15 cellular contexts compared by ENCODE assay signal in the genomic region with DNA sequence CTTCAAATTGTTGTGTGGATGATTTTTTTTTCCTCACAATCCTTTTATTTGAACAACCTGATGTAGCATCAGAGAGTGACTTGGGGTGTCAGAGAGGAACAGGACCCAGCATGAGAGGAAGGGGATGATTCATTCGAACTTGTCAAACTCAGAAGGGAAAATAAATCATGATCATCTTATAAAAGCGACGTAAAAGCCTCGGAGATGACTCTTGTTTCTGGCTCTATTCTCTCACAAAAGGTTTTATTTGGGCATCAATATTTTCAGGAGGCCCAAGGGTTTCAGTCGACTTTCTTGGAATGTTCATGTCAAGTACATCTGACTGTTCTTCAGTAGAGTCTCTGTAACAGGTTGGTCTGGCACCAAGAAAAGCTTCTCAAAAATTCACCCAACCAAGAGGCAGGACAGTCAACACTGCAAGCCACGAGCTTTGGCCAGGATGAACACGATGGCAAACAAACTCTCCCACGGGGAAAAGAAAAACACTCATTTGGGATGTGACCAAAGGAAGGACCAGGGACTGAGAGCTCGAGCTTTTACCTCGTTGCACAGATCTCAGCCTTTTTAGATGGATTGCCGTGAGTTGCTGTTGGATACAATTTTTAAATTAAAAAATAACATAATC. TPM values are rescaled to one million over a fixed set of nuclear protein-coding genes. Genes with fewer than 3 reads are reported as not detected.
A peak's percentile ranks its signal among the peaks of the same experiment; 100 is the strongest.
DNase-seq lines count a peak whose midpoint lies in the region; ATAC-seq and TF ChIP-seq lines count a peak whose summit lies in the region.
"Had no signal": no experiment of that assay in that cellular context is flagged by ENCODE, and none has a peak within 500 bp of the region (broad histone marks: within the 10 kb centered on the region; RNA-seq: fewer than 3 reads in every experiment).

No MANE protein-coding gene starts in this region.

- POLR2A ChIA-PET in MCF 10A (lab: Yijun Ruan, JAX): interaction anchor here (0.7 to 2.8 kb wide), 5 partner anchors 10 to 193 kb away, joined by 3 to 22 read pairs (median 5); partner anchors contain the start of gene ANKH

- no TSS peak for BruUV-seq in MCF 10A (replicated peaks; lab: Mats Ljungman, UMichigan)

- H3K9me3 Mint-ChIP-seq in MCF 10A (ENCODE audit: unreplicated experiment): no peaks in the 10 kb centered on the region
- no peaks in the 10 kb centered on the region for H3K9me3 Mint-ChIP-seq in activated T-helper 1 cell treated with anti-CD3 and anti-CD28 coated beads, Interleukin-12 subunit alpha, Interleukin-12 subunit beta, Interleukin-2, Interleukin-4 antibody, amounts not matched to agents 30 ng/mL and 10 ng/mL and 1 ng/mL, durations not matched to agents 14 hours and 24 hours and 36 hours

- H3K36me3 ChIP-seq in breast epithelium: no peaks in the 10 kb centered on the region

- intact Hi-C loops in MCF 10A (cut with micrococcal nuclease): loop anchor here (2.0 kb wide), 1 partner anchor 52 kb away; no protein-coding TSS in a partner anchor
- intact Hi-C loops in breast epithelium (cut with DNase I; ENCODE audit: low total_unique reads): no loop called here
- intact Hi-C loops in activated T-helper 1 cell treated with anti-CD3 and anti-CD28 coated beads, Interleukin-12 subunit alpha, Interleukin-12 subunit beta, Interleukin-2, Interleukin-4 antibody, amounts not matched to agents 30 ng/mL and 10 ng/mL and 1 ng/mL, durations not matched to agents 14 hours and 24 hours and 36 hours (cut with micrococcal nuclease): loop anchor here (10.0 kb wide), 2 partner anchors 1648 to 1808 kb away; partner anchors contain the start of gene ZNF622

- CTCF ChIA-PET in MCF 10A (lab: Yijun Ruan, JAX): interaction anchor here (0.5 to 1.0 kb wide), 6 partner anchors 54 to 398 kb away, joined by 3 to 4 read pairs (median 3); no protein-coding TSS in a partner anchor

- H3K27me3 ChIP-seq in breast epithelium: no peaks in the 10 kb centered on the region

- H3K4me3 ChIP-seq in breast epithelium: no peak overlapping the region
- no peak overlapping the region for H3K4me3 ChIP-seq in fibroblast of mammary gland (ENCODE audit: control insufficient read depth, low read depth, low read length)
- H3K4me3 ChIP-seq: coronary artery had no signal

- H3K4me3 Mint-ChIP-seq in MCF 10A (ENCODE audit: unreplicated experiment) (peak overlapping the region; percentile 34), T-helper 17 cell (no peak overlapping the region)
- no peak overlapping the region for H3K4me3 Mint-ChIP-seq in activated T-helper 1 cell treated with anti-CD3 and anti-CD28 coated beads, Interleukin-12 subunit alpha, Interleukin-12 subunit beta, Interleukin-2, Interleukin-4 antibody, amounts not matched to agents 30 ng/mL and 10 ng/mL and 1 ng/mL, durations not matched to agents 14 hours and 24 hours and 36 hours

- ATAC-seq in T-helper 17 cell (no peak), HG02759 (IDR thresholded peaks at IDR 0.05; ENCODE audit: unreplicated experiment) (no peak), HG02885 (IDR thresholded peaks at IDR 0.05; ENCODE audit: poor library complexity, unreplicated experiment) (no peak)

- H3K36me3 Mint-ChIP-seq in MCF 10A (ENCODE audit: insufficient read depth, unreplicated experiment) (no peaks in the 10 kb centered on the region), T-helper 17 cell (ENCODE audit: low read depth) (peaks cover 3% of the 10 kb centered on the region)
- peaks cover 8% of the 10 kb centered on the region for H3K36me3 Mint-ChIP-seq in activated T-helper 1 cell treated with anti-CD3 and anti-CD28 coated beads, Interleukin-12 subunit alpha, Interleukin-12 subunit beta, Interleukin-2, Interleukin-4 antibody, amounts not matched to agents 30 ng/mL and 10 ng/mL and 1 ng/mL, durations not matched to agents 14 hours and 24 hours and 36 hours (ENCODE audit: low read depth)

- TF ChIP-seq CTCF in MCF 10A (IDR thresholded peaks at IDR 0.05; ENCODE audit: unreplicated experiment): no peak
- TF ChIP-seq CTCF in breast epithelium (IDR thresholded peaks at IDR 0.05): no peak
- TF ChIP-seq CTCF in fibroblast of mammary gland (conservative IDR thresholded peaks at IDR 0.05; ENCODE audit: control insufficient read depth, insufficient read depth, low read depth, low read length): no peak

- no peaks in the 10 kb centered on the region for H3K9me3 ChIP-seq in breast epithelium
- H3K9me3 ChIP-seq in T-helper 17 cell (ENCODE audit: control insufficient read depth, low read length, poor library complexity, severe bottlenecking): no peaks in the 10 kb centered on the region

- TF ChIP-seq POLR2A in breast epithelium (IDR thresholded peaks at IDR 0.05): no peak

- H3K4me1 ChIP-seq in breast epithelium: no peaks in the 10 kb centered on the region

- H3K27me3 Mint-ChIP-seq in MCF 10A (ENCODE audit: insufficient read depth, unreplicated experiment) (no peaks in the 10 kb centered on the region), T-helper 17 cell (no peaks in the 10 kb centered on the region)
- H3K27me3 Mint-ChIP-seq in activated T-helper 1 cell treated with anti-CD3 and anti-CD28 coated beads, Interleukin-12 subunit alpha, Interleukin-12 subunit beta, Interleukin-2, Interleukin-4 antibody, amounts not matched to agents 30 ng/mL and 10 ng/mL and 1 ng/mL, durations not matched to agents 14 hours and 24 hours and 36 hours (ENCODE audit: insufficient read depth): no peaks in the 10 kb centered on the region

- no peak overlapping the region for H3K27ac ChIP-seq in breast epithelium
- H3K27ac ChIP-seq in substantia nigra (ENCODE audit: low read depth, low read length, poor library complexity, severe bottlenecking): peak overlapping the region; percentile 23
- H3K27ac ChIP-seq: HL-60, parathyroid adenoma, VCaP had no signal

- H3K27ac Mint-ChIP-seq in MCF 10A (ENCODE audit: low read depth, unreplicated experiment) (peak overlapping the region; percentile 80), T-helper 17 cell (peak overlapping the region; percentile 41)
- H3K27ac Mint-ChIP-seq in activated T-helper 1 cell treated with anti-CD3 and anti-CD28 coated beads, Interleukin-12 subunit alpha, Interleukin-12 subunit beta, Interleukin-2, Interleukin-4 antibody, amounts not matched to agents 30 ng/mL and 10 ng/mL and 1 ng/mL, durations not matched to agents 14 hours and 24 hours and 36 hours: no peak overlapping the region

- H3K4me1 Mint-ChIP-seq in MCF 10A (ENCODE audit: insufficient read depth, unreplicated experiment) (peaks cover 26% of the 10 kb centered on the region), T-helper 17 cell (peaks cover 39% of the 10 kb centered on the region)
- H3K4me1 Mint-ChIP-seq in activated T-helper 1 cell treated with anti-CD3 and anti-CD28 coated beads, Interleukin-12 subunit alpha, Interleukin-12 subunit beta, Interleukin-2, Interleukin-4 antibody, amounts not matched to agents 30 ng/mL and 10 ng/mL and 1 ng/mL, durations not matched to agents 14 hours and 24 hours and 36 hours (ENCODE audit: low read depth): peaks cover 42% of the 10 kb centered on the region

- DNase-seq in MCF 10A (ENCODE audit: unreplicated experiment): peak; percentile 57
- no peak for DNase-seq in breast epithelium (ENCODE audit: low spot score in 2 of 2)
- no peak for DNase-seq in T-helper 17 cell
- peak; percentile 72 for DNase-seq in fibroblast of mammary gland (ENCODE audit: low read depth)
- DNase-seq in substantia nigra (lab: John Stamatoyannopoulos, UW): peak in 2 of 49 donors; percentile 28 to 34
- DNase-seq in activated T-helper 1 cell treated with anti-CD3 and anti-CD28 coated beads, Interleukin-12 subunit alpha, Interleukin-12 subunit beta, Interleukin-2, Interleukin-4 antibody, amounts not matched to agents 30 ng/mL and 10 ng/mL and 1 ng/mL, durations not matched to agents 14 hours and 24 hours and 36 hours (ENCODE audit: low spot score): no peak
- DNase-seq: activated naive CD4-positive, alpha-beta T cell treated with anti-CD3 and anti-CD28 coated beads, Interleukin-2, amount 50 U/mL, for 16 hours; MM.1S; trophoblast cell had no signal

RNA-seq across cellular contexts. Expression of gene ANKH, which starts 55.1 kb away (rescaled TPM):
- 51.3 and 65.7 TPM in 2 replicates for total RNA-seq in MCF 10A (2022)
- total RNA-seq in breast epithelium: 10 to 100 TPM; 31.5 to 83.1 (median 52.1) TPM
- total RNA-seq in T-helper 17 cell: 100 to 1,000 TPM in 1 of 2 donors, 10 to 100 TPM in 1; 86.8 to 109 TPM
- total RNA-seq in activated T-helper 1 cell treated with anti-CD3 and anti-CD28 coated beads, Interleukin-12 subunit alpha, Interleukin-12 subunit beta, Interleukin-2, Interleukin-4 antibody, amounts not matched to agents 30 ng/mL and 10 ng/mL and 1 ng/mL, durations not matched to agents 14 hours and 24 hours and 36 hours: 34.2 and 35.6 TPM in 2 replicates

Comparison
In these comparisons a context has a peak if more than half of its experiments do, and no peak if none do; other contexts are left out.
1. DNase-seq: peak in MCF 10A (single experiment) and fibroblast of mammary gland (single experiment); none in breast epithelium (0 of 2), T-helper 17 cell (0 of 3) and activated T-helper 1 cell treated with anti-CD3 and anti-CD28 coated beads, Interleukin-12 subunit alpha, Interleukin-12 subunit beta, Interleukin-2, Interleukin-4 antibody, amounts not matched to agents 30 ng/mL and 10 ng/mL and 1 ng/mL, durations not matched to agents 14 hours and 24 hours and 36 hours (single experiment).